Comparison of ENCODE assay signal across 9 cellular contexts in genomic region chr3:183298708-183299153, GRCh38. TPM values are rescaled to one million over a fixed set of nuclear protein-coding genes. Genes with fewer than 3 reads are reported as not detected.
A peak's percentile ranks its signal among the peaks of the same experiment; 100 is the strongest.
DNase-seq lines count a peak whose midpoint lies in the region; ATAC-seq, FAIRE-seq and TF ChIP-seq lines count a peak whose summit lies in the region.
"Had no signal": no experiment of that assay in that cellular context is flagged by ENCODE, and none has a peak within 500 bp of the region (broad histone marks: within the 10 kb centered on the region; RNA-seq: fewer than 3 reads in every experiment).

No MANE protein-coding gene starts in this region.

- no peak overlapping the region for H3K56ac ChIP-seq in H1 (replicated peaks; ENCODE audit: insufficient read length, low read depth, low read length)

- peak overlapping the region in 2 of 3 experiments; percentile 30 to 85 for H3K27ac Mint-ChIP-seq in nephron

- no peak overlapping the region for H4K5ac ChIP-seq in H1 (ENCODE audit: insufficient read length, low read depth, low read length)

- no peak overlapping the region for H2BK120ac ChIP-seq in H1 (replicated peaks; ENCODE audit: low read depth, low read length)

- CTCF ChIA-PET in H1 (lab: Charles Lee; ENCODE audit: partially characterized antibody): interaction anchor here (0.7 to 1.9 kb wide), 3 partner anchors 82 to 91 kb away, joined by 3 to 4 read pairs (median 3); no protein-coding TSS in a partner anchor

- H4K91ac ChIP-seq in H1 (replicated peaks; ENCODE audit: insufficient read length, low read length): peak overlapping the region; percentile 79

- peak overlapping the region; percentile 45; the same call in 1 of the 2 replicates for H2BK5ac ChIP-seq in H1 (ENCODE audit: low read depth, low read length)

- TF ChIP-seq POLR2A in H1 (IDR thresholded peaks at IDR 0.05; ENCODE audit: control extremely low read depth in 1 of 2, low read depth in 2 of 2, low read length in 2 of 2): no peak

- no peaks in the 10 kb centered on the region; the same call in 1 of the 2 replicates for H3K23me2 ChIP-seq in H1 (ENCODE audit: low read depth, low read length)

- no peaks in the 10 kb centered on the region for H3K79me2 ChIP-seq in H1 (ENCODE audit: control insufficient read depth in 1 of 2, insufficient read depth in 2 of 2, low read length in 2 of 2)

- H3K23ac ChIP-seq in H1 (ENCODE audit: insufficient read length): no peak overlapping the region

- peaks cover 10% of the 10 kb centered on the region for H3K27me3 Mint-ChIP-seq in nephron (ENCODE audit: low read depth)

- H2AK5ac ChIP-seq in H1 (ENCODE audit: low read depth, low read length): no peak overlapping the region

- TF ChIP-seq EP300 in H1 (IDR thresholded peaks at IDR 0.05; ENCODE audit: borderline replicate concordance in 1 of 2, low read depth in 2 of 2, low read length in 2 of 2): no peak

- H2AFZ ChIP-seq in H1 (ENCODE audit: low read length): no peak overlapping the region

- H3K4me3 Mint-ChIP-seq in nephron: no peak overlapping the region

- no peak for TF ChIP-seq RAD21 in H1 (IDR thresholded peaks at IDR 0.05 in 1 of 2, conservative IDR thresholded peaks at IDR 0.05 in 1 of 2; ENCODE audit: low read depth in 2 of 2, low read length in 2 of 2)

- no peaks in the 10 kb centered on the region for H3K27me3 ChIP-seq in H1 (replicated peaks in 1 of 4; ENCODE audit: control insufficient read depth in 3 of 4, extremely low read depth in 1 of 4, insufficient read depth in 3 of 4, low read length in 3 of 4)
- H3K27me3 ChIP-seq: thyroid gland had no signal

- H3K14ac ChIP-seq in H1 (ENCODE audit: insufficient read length): no peak overlapping the region

- H3K36me3 Mint-ChIP-seq in nephron (ENCODE audit: low read depth): peaks cover 8% of the 10 kb centered on the region

- peaks cover 11% of the 10 kb centered on the region for H3K4me1 Mint-ChIP-seq in nephron

- no peaks in the 10 kb centered on the region for H3K9me3 ChIP-seq in H1 (ENCODE audit: insufficient read depth in 2 of 2, low read depth in 1 of 2, low read length in 1 of 2)
- H3K9me3 ChIP-seq: thyroid gland had no signal

- FAIRE-seq in H1 (lab: Jason Lieb, UNC): no peak

- no peak overlapping the region for H3K18ac ChIP-seq in H1 (ENCODE audit: extremely low read depth, low read length)

- DNase-seq in GM04503 (ENCODE audit: low read depth): peak; percentile 16
- peak; percentile 70 for DNase-seq in NCI-H774 (lab: John Stamatoyannopoulos, UW)
- peak in 1 of 2 experiments; percentile 54 for DNase-seq in H1 (ENCODE audit: low read depth in 1 of 2, low spot score in 2 of 2)
- no peak for DNase-seq in mesenteric fat pad (ENCODE audit: low spot score)

- H3K9ac ChIP-seq in H1 (replicated peaks in 1 of 4; ENCODE audit: extremely low read depth in 1 of 4, low read depth in 3 of 4, low read length in 3 of 4): no peak overlapping the region

- 48% methylated on average over 5 of the region's 5 CpGs; no CpG with 5 or more reads in 1 of the 2 experiments for WGBS in H1 (ENCODE audit: extremely low coverage in 1 of 2, insufficient coverage in 1 of 2, insufficient read length in 1 of 2, insufficient replicate concordance in 2 of 2, low coverage in 1 of 2, low lambda C conversion rate in 2 of 2, missing lambda C conversion rate in 1 of 2), 2 experiments

- no peak overlapping the region for H3K4me2 ChIP-seq in H1 (ENCODE audit: insufficient read depth in 1 of 2, low read depth in 2 of 2, low read length in 2 of 2)

- H3K4me1 ChIP-seq in H1 (replicated peaks in 1 of 4; ENCODE audit: control insufficient read depth in 3 of 4, insufficient read depth in 4 of 4, low read length in 3 of 4): peaks cover 0 to 6% (median 4%) of the 10 kb centered on the region in 4 experiments; a peak in 4 of 7 replicates
- H3K4me1 ChIP-seq: thyroid gland had no signal

- H3K4me3 ChIP-seq in H1 (ENCODE audit: extremely low read depth in 1 of 4, insufficient read depth in 2 of 4, low read depth in 3 of 4, low read length in 4 of 4): no peak overlapping the region
- H3K4me3 ChIP-seq: thyroid gland had no signal

- H3K36me3 ChIP-seq in H1 (ENCODE audit: control insufficient read depth in 2 of 4, insufficient read depth in 4 of 4, low read length in 3 of 4): peaks cover 0 to 21% (median 1%) of the 10 kb centered on the region in 4 experiments; a peak in 5 of 8 replicates
- H3K36me3 ChIP-seq: thyroid gland had no signal

- ATAC-seq in HG03469 (IDR thresholded peaks at IDR 0.05; ENCODE audit: unreplicated experiment): no peak
- no peak for ATAC-seq in HG02678 (IDR thresholded peaks at IDR 0.05; ENCODE audit: unreplicated experiment)
- no peak for ATAC-seq in GM19463 (IDR thresholded peaks at IDR 0.05; ENCODE audit: unreplicated experiment)

- H2BK20ac ChIP-seq in H1 (ENCODE audit: low read length): no peak overlapping the region

- H3K79me1 ChIP-seq in H1 (ENCODE audit: low read depth, low read length): no peaks in the 10 kb centered on the region; the same call in 1 of the 2 replicates

- no peak overlapping the region for H2BK15ac ChIP-seq in H1 (ENCODE audit: low read length)

- H4K8ac ChIP-seq in H1 (ENCODE audit: extremely low read depth, insufficient read depth, low read length): peak overlapping the region; percentile 82

- H3K9me3 Mint-ChIP-seq in nephron: peaks cover 4% of the 10 kb centered on the region

- no peak for TF ChIP-seq CTCF in H1 (IDR thresholded peaks at IDR 0.05; ENCODE audit: control extremely low read depth in 1 of 3, insufficient read depth in 1 of 3, low read depth in 1 of 3, low read length in 3 of 3)
- TF ChIP-seq CTCF in nephron (IDR thresholded peaks at IDR 0.05; ENCODE audit: unreplicated experiment in 3 of 3): no peak

- no peak overlapping the region for H3K4ac ChIP-seq in H1 (replicated peaks; ENCODE audit: insufficient read length, low read depth, low read length)

- H4K20me1 ChIP-seq in H1 (replicated peaks in 1 of 2; ENCODE audit: control insufficient read depth in 1 of 2, insufficient read depth in 2 of 2, low read length in 2 of 2): no peaks in the 10 kb centered on the region

- H3K27ac ChIP-seq in H1 (ENCODE audit: low read depth, low read length): no peak overlapping the region
- H3K27ac ChIP-seq: thyroid gland had no signal

- 0 out of 2 replicates have a peak overlapping the region, but pooled peaks have one; percentile 11 for H2BK12ac ChIP-seq in H1 (ENCODE audit: low read depth, low read length)

- POLR2A ChIA-PET in H1 (lab: Charles Lee; ENCODE audit: partially characterized antibody): interaction anchor here (0.6 to 1.2 kb wide), 3 partner anchors 9 to 33 kb away, joined by 3 read pairs; no protein-coding TSS in a partner anchor

TF ChIP-seq in H1, 55 proteins besides CTCF, POLR2A, EP300 and RAD21:
- peak; percentile 65; the same call in 1 of the 2 replicates for TF ChIP-seq MAX (IDR thresholded peaks at IDR 0.05)
- no peak for TF ChIP-seq SP2 (IDR thresholded peaks at IDR 0.05; ENCODE audit: low read length)
- no peak for TF ChIP-seq GABPA (IDR thresholded peaks at IDR 0.05; ENCODE audit: borderline replicate concordance, insufficient read depth, low read length)
- TF ChIP-seq BCL11A (IDR thresholded peaks at IDR 0.05; ENCODE audit: low read depth in 2 of 2, low read length in 2 of 2): no peak
- peak; percentile 87 for TF ChIP-seq BACH1 (IDR thresholded peaks at IDR 0.05; ENCODE audit: low read length)
- TF ChIP-seq E2F6 (IDR thresholded peaks at IDR 0.05): no peak
- TF ChIP-seq KDM1A (IDR thresholded peaks at IDR 0.05; ENCODE audit: borderline replicate concordance, low read length): no peak
- TF ChIP-seq JUND (IDR thresholded peaks at IDR 0.05; ENCODE audit: low read length): 0 out of 2 replicates have a peak, but pooled peaks have one; percentile 35
- TF ChIP-seq MAFK (IDR thresholded peaks at IDR 0.05; ENCODE audit: low read depth, low read length): peak; percentile 76; the same call in 1 of the 2 replicates
TF ChIP-seq in H1: peak in this region for 4.

RNA-seq across cellular contexts. Expression of gene B3GNT5, which starts 45.7 kb away (rescaled TPM):
- 8.0 and 9.7 TPM in 2 replicates for total RNA-seq in H1 (2021; fragmentation: NEBNext Ultra II Directional; extraction: Animal tissue kit (Norgen Biotek cat#: 25700))
- polyA plus RNA-seq in H1 (2011; rRNA removed): 1.7 and 2.4 TPM in 2 replicates
- polyA plus RNA-seq in H1 (2011; cell fraction: cytosol; rRNA removed): 2.9 TPM
- 1.7 TPM for polyA plus RNA-seq in H1 (2011; cell fraction: nucleus; rRNA removed)
- polyA plus RNA-seq in H1 (2012, experiment 1 of 2): 2.8 to 6.5 TPM (median 4.6 TPM) in 4 replicates
- 0.29 TPM for polyA plus RNA-seq in H1 (2012, experiment 2 of 2)
- polyA plus RNA-seq in H1 (2013, experiment 1 of 2): 5.3 TPM
- polyA plus RNA-seq in H1 (2013, experiment 2 of 2): 6.0 TPM
- polyA minus RNA-seq in H1 (2011; rRNA and poly(A)+ RNA removed): 6.2 and 9.8 TPM in 2 replicates
- polyA minus RNA-seq in H1 (2011; cell fraction: cytosol; rRNA and poly(A)+ RNA removed): 4.0 TPM
- polyA minus RNA-seq in H1 (2011; cell fraction: nucleus; rRNA and poly(A)+ RNA removed): 13.1 TPM
- 35.2 TPM for total RNA-seq in mesenteric fat pad
